8 cellular contexts compared by ENCODE assay signal in the genomic region with DNA sequence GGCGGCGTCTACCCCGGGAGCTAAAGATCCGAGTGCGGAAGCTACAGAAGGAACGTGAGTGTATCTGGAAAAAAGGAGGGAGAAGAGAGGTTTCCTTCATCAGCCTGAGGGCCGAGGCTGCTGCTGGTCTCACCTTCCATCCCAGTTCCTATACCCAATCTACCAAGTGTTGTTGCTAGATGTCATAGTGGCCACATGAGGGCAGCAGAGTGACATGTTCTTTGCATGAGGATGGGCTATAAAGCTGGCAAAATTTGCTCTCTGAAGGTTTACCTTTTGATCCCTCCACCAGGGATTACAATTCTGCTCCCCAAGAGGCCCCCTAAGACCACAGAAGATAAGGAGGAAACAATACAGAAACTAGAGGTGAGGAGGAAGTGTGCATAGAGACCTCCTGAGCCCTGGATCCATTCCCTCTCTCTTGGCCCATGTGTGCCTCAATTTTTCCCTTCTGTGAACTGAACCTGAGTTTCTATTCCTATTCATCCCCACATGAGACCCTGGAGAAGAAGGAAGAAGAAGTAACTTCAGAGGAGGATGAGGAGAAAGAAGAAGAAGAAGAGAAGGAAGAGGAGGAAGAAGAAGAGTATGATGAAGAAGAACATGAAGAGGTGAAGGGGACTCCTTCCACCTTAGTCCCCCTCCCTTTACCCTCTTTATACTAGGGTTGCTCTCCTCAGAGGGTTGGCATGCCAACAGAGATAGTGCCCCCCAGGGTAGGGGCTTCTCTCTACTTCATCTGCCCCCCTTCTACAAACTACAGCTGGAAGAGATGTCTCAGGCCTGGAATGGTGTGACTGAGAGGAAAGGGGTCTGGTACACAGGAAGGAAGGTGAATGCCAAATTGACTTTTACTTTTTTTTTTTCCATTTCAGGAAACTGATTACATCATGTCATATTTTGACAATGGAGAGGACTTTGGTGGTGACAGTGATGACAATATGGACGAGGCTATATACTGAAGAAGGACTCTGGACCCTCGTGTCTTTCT. TPM values are rescaled to one million over a fixed set of nuclear protein-coding genes. Genes with fewer than 3 reads are reported as not detected.
DNase-seq lines count a peak whose midpoint lies in the region; ATAC-seq and TF ChIP-seq lines count a peak whose summit lies in the region.

No MANE protein-coding gene starts in this region.

- H3K4me2 ChIP-seq in neural progenitor cell = peak overlapping the region; percentile 19

- peaks cover 18% of the 10 kb centered on the region for H3F3A ChIP-seq in neural progenitor cell (ENCODE audit: low read depth)

- H3K4me3 Mint-ChIP-seq in neural progenitor cell = no peak overlapping the region

- H3K79me2 ChIP-seq in neural progenitor cell (ENCODE audit: low read depth) = no peaks in the 10 kb centered on the region

- H3K4me1 ChIP-seq in foreskin keratinocyte (peaks cover 22% of the 10 kb centered on the region), neural progenitor cell (peaks cover 11% of the 10 kb centered on the region), upper lobe of left lung (peaks cover 50 to 55% (median 54%) of the 10 kb centered on the region in 4 donors)

- TF ChIP-seq EP300 in upper lobe of left lung (IDR thresholded peaks at IDR 0.05) = peak in 1 of 4 donors; percentile 34

- H3K4me3 ChIP-seq in GM06990 (replicated peaks; ENCODE audit: low read depth, low read length) (no peak overlapping the region), MG63 (no peak overlapping the region), neural progenitor cell (no peak overlapping the region), upper lobe of left lung (peak overlapping the region in 2 of 4 donors; percentile 10 to 33)

- peak overlapping the region; percentile 45 for H2AFZ ChIP-seq in neural progenitor cell (replicated peaks)

- no peaks in the 10 kb centered on the region for H3K27me3 ChIP-seq in GM06990 (replicated peaks; ENCODE audit: control insufficient read depth, insufficient read depth, low read length)
- no peaks in the 10 kb centered on the region for H3K27me3 ChIP-seq in MG63
- H3K27me3 ChIP-seq in foreskin keratinocyte = no peaks in the 10 kb centered on the region
- no peaks in the 10 kb centered on the region for H3K27me3 ChIP-seq in neural progenitor cell
- H3K27me3 ChIP-seq in upper lobe of left lung = no peaks in the 10 kb centered on the region

- peaks cover 2% of the 10 kb centered on the region for H3K4me1 Mint-ChIP-seq in neural progenitor cell

- H3K9me3 Mint-ChIP-seq in neural progenitor cell = no peaks in the 10 kb centered on the region

- no peak overlapping the region for H3K9ac ChIP-seq in neural progenitor cell

- TF ChIP-seq POLR2A in upper lobe of left lung (IDR thresholded peaks at IDR 0.05) = no peak

- TF ChIP-seq CTCF in GM06990 (IDR thresholded peaks at IDR 0.05; ENCODE audit: insufficient read depth, low read length, poor library complexity, severe bottlenecking) = peak; percentile 71
- peak; percentile 93 for TF ChIP-seq CTCF in foreskin keratinocyte (conservative IDR thresholded peaks at IDR 0.05)
- peak; percentile 89 for TF ChIP-seq CTCF in neural progenitor cell (IDR thresholded peaks at IDR 0.05)
- peak; percentile 77 to 95 (median 91) for TF ChIP-seq CTCF in upper lobe of left lung (IDR thresholded peaks at IDR 0.05)

- no peaks in the 10 kb centered on the region for H4K20me1 ChIP-seq in neural progenitor cell (ENCODE audit: low read depth)

- H3K27ac ChIP-seq in foreskin keratinocyte (peak overlapping the region; percentile 63), neural progenitor cell (no peak overlapping the region), upper lobe of left lung (peak overlapping the region; percentile 94 to 98 (median 98))

- peaks cover 4% of the 10 kb centered on the region for H3K27me3 Mint-ChIP-seq in neural progenitor cell (ENCODE audit: insufficient read depth, low read depth)

- peak; percentile 25 for DNase-seq in GM06990 (ENCODE audit: extremely low read depth, insufficient read length)
- DNase-seq in MG63 = peak; percentile 54
- DNase-seq in SHP77 (lab: John Stamatoyannopoulos, UW) = peak; percentile 84 to 90
- DNase-seq in activated effector memory CD4-positive, alpha-beta T cell treated with anti-CD3 and anti-CD28 coated beads, Interleukin-2, amount 50 U/mL, for 16 hours = peak; percentile 88
- peak in 1 of 2 donors; percentile 69 for DNase-seq in foreskin keratinocyte
- DNase-seq in neural progenitor cell (ENCODE audit: low spot score) = peak; percentile 86
- DNase-seq in upper lobe of left lung = peak in 1 of 2 donors; percentile 89

- H3K9me3 ChIP-seq in MG63 (no peaks in the 10 kb centered on the region), neural progenitor cell (ENCODE audit: low read depth) (no peaks in the 10 kb centered on the region), upper lobe of left lung (no peaks in the 10 kb centered on the region)

- H3K36me3 ChIP-seq in GM06990 (ENCODE audit: control insufficient read depth, insufficient read depth, low read length) (no peaks in the 10 kb centered on the region), MG63 (no peaks in the 10 kb centered on the region; the same call in 1 of the 2 replicates), neural progenitor cell (no peaks in the 10 kb centered on the region), upper lobe of left lung (no peaks in the 10 kb centered on the region)

- H3K27ac Mint-ChIP-seq in neural progenitor cell = no peak overlapping the region

- ATAC-seq in foreskin keratinocyte = peak; percentile 23
- peak; percentile 72 to 76 for ATAC-seq in upper lobe of left lung (ENCODE audit: low FRiP score in 2 of 2)
- no peak for ATAC-seq in GM19395 (IDR thresholded peaks at IDR 0.05; ENCODE audit: unreplicated experiment)

- no peaks in the 10 kb centered on the region for H3K36me3 Mint-ChIP-seq in neural progenitor cell

- WGBS in upper lobe of left lung, 2 donors = 15 to 22% methylated on average over 9 of the region's 9 CpGs

RNA-seq across cellular contexts. Expression of gene POLR3GL, which starts 13.3 kb away (rescaled TPM):
- 1.8 and 6.8 TPM in 2 replicates for total RNA-seq in MG63 (2014; rRNA removed; shearing (Covaris generic); ENCODE audit: low replicate concordance)
- 16.4 and 17.5 TPM in 2 replicates for total RNA-seq in foreskin keratinocyte
- polyA plus RNA-seq in foreskin keratinocyte = 22.6 and 22.9 TPM in 2 replicates
- total RNA-seq in neural progenitor cell (ENCODE audit: low replicate concordance) = 11.1 and 12.0 TPM in 2 replicates
- total RNA-seq in upper lobe of left lung = 10 to 100 TPM; 18.7 to 25.7 (median 22.5) TPM

RNA-seq across cellular contexts. Expression of gene ANKRD34A, which starts 13.4 kb away (rescaled TPM):
- 0.30 TPM in 1 of 2 replicates, not detected in the other for total RNA-seq in MG63 (2014; rRNA removed; shearing (Covaris generic); ENCODE audit: low replicate concordance)
- 1.0 and 1.1 TPM in 2 replicates for total RNA-seq in foreskin keratinocyte
- polyA plus RNA-seq in foreskin keratinocyte = 1.2 TPM in 2 replicates
- total RNA-seq in neural progenitor cell (ENCODE audit: low replicate concordance) = 0.06 and 0.28 TPM in 2 replicates
- total RNA-seq in upper lobe of left lung = 1 to 10 TPM in 2 of 6 donors, under 1 TPM in 4; 0.30 to 2.6 (median 0.73) TPM

RNA-seq across cellular contexts. Expression of gene TXNIP, which starts 18.6 kb away (rescaled TPM):
- 20.4 and 20.6 TPM in 2 replicates for total RNA-seq in MG63 (2014; rRNA removed; shearing (Covaris generic); ENCODE audit: low replicate concordance)
- total RNA-seq in foreskin keratinocyte (16.2 and 17.2 TPM in 2 replicates), neural progenitor cell (ENCODE audit: low replicate concordance) (177 and 213 TPM in 2 replicates), upper lobe of left lung (1,000 to 10,000 TPM in 3 of 6 donors, 100 to 1,000 TPM in 3; 703 to 1,481 (median 910) TPM)
- polyA plus RNA-seq in foreskin keratinocyte = 7.4 and 9.6 TPM in 2 replicates

RNA-seq across cellular contexts. Expression of gene LIX1L, which starts 20.0 kb away (rescaled TPM):
- 30.0 and 38.9 TPM in 2 replicates for total RNA-seq in MG63 (2014; rRNA removed; shearing (Covaris generic); ENCODE audit: low replicate concordance)
- total RNA-seq in foreskin keratinocyte (18.8 and 21.7 TPM in 2 replicates), neural progenitor cell (ENCODE audit: low replicate concordance) (12.5 and 13.6 TPM in 2 replicates), upper lobe of left lung (10 to 100 TPM in 5 of 6 donors, 1 to 10 TPM in 1; 5.2 to 35.6 (median 16.5) TPM)
- 11.7 TPM in 2 replicates for polyA plus RNA-seq in foreskin keratinocyte

RNA-seq across cellular contexts. Expression of gene HJV, which starts 43.8 kb away (rescaled TPM):
- total RNA-seq in MG63 (2014; rRNA removed; shearing (Covaris generic); ENCODE audit: low replicate concordance) = not detected in 2 replicates
- total RNA-seq in foreskin keratinocyte = not detected in 2 replicates
- not detected in 2 replicates for polyA plus RNA-seq in foreskin keratinocyte
- not detected in 2 replicates for total RNA-seq in neural progenitor cell (ENCODE audit: low replicate concordance)
- total RNA-seq in upper lobe of left lung = not detected
